In the genomic region with DNA sequence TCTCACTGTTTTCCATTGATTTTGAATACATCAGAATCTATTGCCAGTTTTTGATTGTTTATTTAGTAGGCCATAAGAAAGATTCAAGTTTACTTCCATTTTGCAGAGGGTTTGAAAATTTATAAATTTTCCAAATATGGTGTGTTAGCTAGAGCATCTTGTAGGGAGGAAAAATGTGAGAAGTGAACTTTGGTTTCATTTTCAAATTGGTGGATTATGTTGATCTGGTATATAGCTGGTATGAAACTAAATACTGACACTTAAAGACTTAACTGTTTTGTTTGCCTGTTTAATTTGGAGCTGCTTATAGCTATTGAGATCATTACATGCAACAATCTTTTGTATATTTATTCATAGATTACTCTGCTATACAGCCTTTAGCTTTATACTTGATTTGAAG, we compare ENCODE assay signal across 18 cellular contexts.
DNase-seq lines count a peak whose midpoint lies in the region; ATAC-seq and TF ChIP-seq lines count a peak whose summit lies in the region.
"Had no signal": no experiment of that assay in that cellular context is flagged by ENCODE, and none has a peak within 500 bp of the region (broad histone marks: within the 10 kb centered on the region; RNA-seq: fewer than 3 reads in every experiment).

No MANE protein-coding gene starts in this region.

- intact Hi-C loops in lower leg skin (cut with DNase I; ENCODE audit: low total_unique reads): no loop called here

- ATAC-seq in GM18517 (IDR thresholded peaks at IDR 0.05; ENCODE audit: unreplicated experiment): peak; percentile 43
- ATAC-seq in GM21717 (IDR thresholded peaks at IDR 0.05; ENCODE audit: unreplicated experiment): peak; percentile 62
- ATAC-seq in GM21528 (IDR thresholded peaks at IDR 0.05; ENCODE audit: low FRiP score, unreplicated experiment): no peak
- ATAC-seq in HG03439 (IDR thresholded peaks at IDR 0.05; ENCODE audit: unreplicated experiment): no peak
- ATAC-seq: esophagus mucosa, upper lobe of right lung had no signal

- H3K4me1 ChIP-seq in CD8-positive, alpha-beta memory T cell (ENCODE audit: insufficient read depth, low read length): no peaks in the 10 kb centered on the region
- H3K4me1 ChIP-seq: Caco-2, SJSA1, upper lobe of right lung had no signal

- peaks cover 0 to 4% (median 0%) of the 10 kb centered on the region in 3 donors for H3K36me3 Mint-ChIP-seq in CD8-positive, alpha-beta memory T cell
- no peaks in the 10 kb centered on the region for H3K36me3 Mint-ChIP-seq in glutamatergic neuron (ENCODE audit: unreplicated experiment)

- POLR2A ChIA-PET in CD8-positive, alpha-beta memory T cell (lab: Charles Lee): no interaction called here

- no peak overlapping the region for H3K27ac ChIP-seq in CD8-positive, alpha-beta memory T cell (ENCODE audit: low read depth, low read length)
- peak overlapping the region; percentile 30 for H3K27ac ChIP-seq in KOPT-K1 (ENCODE audit: low read depth, low read length, poor library complexity, severe bottlenecking)
- H3K27ac ChIP-seq: SJSA1, skin epidermis, upper lobe of right lung had no signal

- no peaks in the 10 kb centered on the region for H3K9me3 Mint-ChIP-seq in CD8-positive, alpha-beta memory T cell
- no peaks in the 10 kb centered on the region for H3K9me3 Mint-ChIP-seq in glutamatergic neuron (ENCODE audit: unreplicated experiment)
- H3K9me3 Mint-ChIP-seq: dendritic cell treated with granulocyte-macrophage colony-stimulating factor and Interleukin-4, amounts not matched to agents 40 ng/mL and 50 ng/mL, for 4 days had no signal

- no peaks in the 10 kb centered on the region for H3K36me3 ChIP-seq in CD8-positive, alpha-beta memory T cell (ENCODE audit: insufficient read depth, low read length)
- no peaks in the 10 kb centered on the region for H3K36me3 ChIP-seq in KOPT-K1 (ENCODE audit: insufficient read depth, low read length)
- H3K36me3 ChIP-seq: SJSA1, upper lobe of right lung had no signal

- H3K4me1 Mint-ChIP-seq in CD8-positive, alpha-beta memory T cell: peaks cover 21 to 41% (median 32%) of the 10 kb centered on the region in 3 donors
- peaks cover 13% of the 10 kb centered on the region for H3K4me1 Mint-ChIP-seq in glutamatergic neuron (ENCODE audit: low read depth, unreplicated experiment)

- no peak for DNase-seq in CD8-positive, alpha-beta memory T cell
- DNase-seq in glutamatergic neuron: no peak
- DNase-seq in lower leg skin (ENCODE audit: low spot score in 2 of 2): no peak
- DNase-seq: activated CD8-positive, alpha-beta memory T cell treated with anti-CD3 and anti-CD28 coated beads for 24 hours; Caco-2; NCI-H1417 treated with DMSO at 0.1 percent for 48 hours; NCI-H226; stimulated activated naive CD4-positive, alpha-beta T cell; upper lobe of right lung had no signal

- CTCF ChIA-PET in CD8-positive, alpha-beta memory T cell (lab: Charles Lee): no interaction called here

- H3K4me3 Mint-ChIP-seq in CD8-positive, alpha-beta memory T cell: peak overlapping the region in 5 of 7 donors; percentile 19 to 70 (median 51)
- no peak overlapping the region for H3K4me3 Mint-ChIP-seq in glutamatergic neuron (ENCODE audit: unreplicated experiment)
- H3K4me3 Mint-ChIP-seq: dendritic cell treated with granulocyte-macrophage colony-stimulating factor and Interleukin-4, amounts not matched to agents 40 ng/mL and 50 ng/mL, for 4 days had no signal

- H3K9me3 ChIP-seq in CD8-positive, alpha-beta memory T cell (ENCODE audit: low read length): no peaks in the 10 kb centered on the region
- no peaks in the 10 kb centered on the region for H3K9me3 ChIP-seq in KOPT-K1 (ENCODE audit: insufficient read depth, low read length, poor library complexity, severe bottlenecking)
- H3K9me3 ChIP-seq: Caco-2, SJSA1, upper lobe of right lung had no signal

- no peaks in the 10 kb centered on the region for H3K27me3 ChIP-seq in CD8-positive, alpha-beta memory T cell (ENCODE audit: insufficient read depth, low read length, poor library complexity, severe bottlenecking)
- H3K27me3 ChIP-seq: SJSA1, upper lobe of right lung had no signal

- no peak for TF ChIP-seq CTCF in glutamatergic neuron (IDR thresholded peaks at IDR 0.05; ENCODE audit: partially characterized antibody, unreplicated experiment)
- no peak for TF ChIP-seq CTCF in lower leg skin (IDR thresholded peaks at IDR 0.05)

- no peaks in the 10 kb centered on the region for H3K27me3 Mint-ChIP-seq in CD8-positive, alpha-beta memory T cell
- H3K27me3 Mint-ChIP-seq in glutamatergic neuron (ENCODE audit: unreplicated experiment): peaks cover 3% of the 10 kb centered on the region
- H3K27me3 Mint-ChIP-seq: dendritic cell treated with granulocyte-macrophage colony-stimulating factor and Interleukin-4, amounts not matched to agents 40 ng/mL and 50 ng/mL, for 4 days had no signal

- no peak for TF ChIP-seq POLR2A in lower leg skin (IDR thresholded peaks at IDR 0.05)

- H3K27ac Mint-ChIP-seq in CD8-positive, alpha-beta memory T cell: peak overlapping the region in 4 of 8 donors; percentile 28 to 49 (median 34)
- H3K27ac Mint-ChIP-seq in glutamatergic neuron (ENCODE audit: unreplicated experiment): no peak overlapping the region
- H3K27ac Mint-ChIP-seq: dendritic cell treated with granulocyte-macrophage colony-stimulating factor and Interleukin-4, amounts not matched to agents 40 ng/mL and 50 ng/mL, for 4 days had no signal

- H3K4me3 ChIP-seq in CD8-positive, alpha-beta memory T cell (ENCODE audit: low read length): no peak overlapping the region
- H3K4me3 ChIP-seq in lower leg skin (ENCODE audit: low read depth, poor library complexity, severe bottlenecking): no peak overlapping the region
- H3K4me3 ChIP-seq: SJSA1, skin epidermis, upper lobe of right lung had no signal

Comparison
In these comparisons a context has a peak if more than half of its experiments do, and no peak if none do; other contexts are left out.
1. ATAC-seq: peak in GM18517 (single experiment) and GM21717 (single experiment); none in GM21528 (single experiment) and HG03439 (single experiment).